8 cellular contexts compared by ENCODE assay signal in the genomic region with DNA sequence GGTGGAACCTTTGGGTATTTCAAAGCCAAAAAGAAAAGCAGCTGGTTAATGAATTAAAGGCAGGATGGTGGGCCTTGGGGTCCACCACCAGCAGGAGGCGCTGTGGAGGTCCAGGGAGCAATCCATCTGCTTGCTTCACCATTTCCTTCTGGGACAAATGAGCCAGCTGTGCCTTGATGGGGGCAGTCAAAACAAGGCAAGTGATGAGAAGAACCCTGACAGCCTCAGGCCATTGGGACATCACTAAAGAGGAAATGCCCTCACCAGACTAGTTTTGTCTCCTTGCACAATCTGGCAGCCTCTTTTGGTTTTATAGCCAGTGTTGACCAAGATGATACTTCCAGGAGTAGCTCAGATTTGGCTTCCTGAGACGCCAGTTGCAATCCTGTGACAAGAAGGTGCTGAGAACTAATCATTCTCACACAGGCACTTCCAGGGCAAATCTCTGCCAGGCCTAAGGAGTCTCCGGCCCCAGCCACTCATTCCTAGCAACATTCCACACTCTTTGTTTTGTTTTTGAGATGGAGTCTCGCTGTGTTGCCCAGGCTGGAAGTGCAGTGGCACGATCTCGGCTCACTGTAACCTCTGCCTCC. TPM values are rescaled to one million over a fixed set of nuclear protein-coding genes. Genes with fewer than 3 reads are reported as not detected.
DNase-seq lines count a peak whose midpoint lies in the region; ATAC-seq and TF ChIP-seq lines count a peak whose summit lies in the region.

No MANE protein-coding gene starts in this region.

- H3K4me1 Mint-ChIP-seq in activated T-helper 2 cell treated with anti-CD3 and anti-CD28 coated beads, Interferon-gamma antibody, Interleukin-2, Interleukin-4, amounts not matched to agents 10 μg/mL and 5 μg/mL and 100 μg/mL, durations not matched to agents 14 hours and 24 hours and 36 hours (ENCODE audit: low read depth) = no peaks in the 10 kb centered on the region

- no peak for TF ChIP-seq EP300 in transverse colon (IDR thresholded peaks at IDR 0.05; ENCODE audit: low read depth)

- H3K4me3 ChIP-seq in Peyer's patch (no peak overlapping the region), transverse colon (no peak overlapping the region)

- H3K36me3 Mint-ChIP-seq in activated T-helper 2 cell treated with anti-CD3 and anti-CD28 coated beads, Interferon-gamma antibody, Interleukin-2, Interleukin-4, amounts not matched to agents 10 μg/mL and 5 μg/mL and 100 μg/mL, durations not matched to agents 14 hours and 24 hours and 36 hours (ENCODE audit: low read depth) = no peaks in the 10 kb centered on the region

- H3K4me1 ChIP-seq in Peyer's patch = no peaks in the 10 kb centered on the region
- H3K4me1 ChIP-seq in transverse colon = peaks cover 0 to 11% (median 5%) of the 10 kb centered on the region in 4 donors

- H3K4me3 Mint-ChIP-seq in activated T-helper 2 cell treated with anti-CD3 and anti-CD28 coated beads, Interferon-gamma antibody, Interleukin-2, Interleukin-4, amounts not matched to agents 10 μg/mL and 5 μg/mL and 100 μg/mL, durations not matched to agents 14 hours and 24 hours and 36 hours (ENCODE audit: low read depth) = no peak overlapping the region

- H3K27ac Mint-ChIP-seq in activated T-helper 2 cell treated with anti-CD3 and anti-CD28 coated beads, Interferon-gamma antibody, Interleukin-2, Interleukin-4, amounts not matched to agents 10 μg/mL and 5 μg/mL and 100 μg/mL, durations not matched to agents 14 hours and 24 hours and 36 hours = no peak overlapping the region

- no peak for TF ChIP-seq POLR2A in Peyer's patch (IDR thresholded peaks at IDR 0.05)
- TF ChIP-seq POLR2A in transverse colon (IDR thresholded peaks at IDR 0.05) = no peak

- ATAC-seq in GM21529 (IDR thresholded peaks at IDR 0.05; ENCODE audit: unreplicated experiment) = peak; percentile 48
- ATAC-seq in HG02840 (IDR thresholded peaks at IDR 0.05; ENCODE audit: low FRiP score, unreplicated experiment) = no peak

- no peaks in the 10 kb centered on the region for H3K27me3 ChIP-seq in Peyer's patch
- no peaks in the 10 kb centered on the region for H3K27me3 ChIP-seq in transverse colon

- H3K9me3 Mint-ChIP-seq in activated T-helper 2 cell treated with anti-CD3 and anti-CD28 coated beads, Interferon-gamma antibody, Interleukin-2, Interleukin-4, amounts not matched to agents 10 μg/mL and 5 μg/mL and 100 μg/mL, durations not matched to agents 14 hours and 24 hours and 36 hours = no peaks in the 10 kb centered on the region

- H3K36me3 ChIP-seq in Peyer's patch (no peaks in the 10 kb centered on the region), transverse colon (no peaks in the 10 kb centered on the region)

- WGBS in transverse colon (ENCODE audit: low coverage in 1 of 2), 2 donors = 72% methylated on average over 6 of the region's 6 CpGs; no CpG with 5 or more reads in 1 of the 2 donors

- peak; percentile 58 for DNase-seq in AG08396 (ENCODE audit: low spot score)
- peak; percentile 82 to 93 (median 86) for DNase-seq in Peyer's patch
- DNase-seq in activated T-helper 2 cell treated with anti-CD3 and anti-CD28 coated beads, Interferon-gamma antibody, Interleukin-2, Interleukin-4, amounts not matched to agents 10 μg/mL and 5 μg/mL and 100 μg/mL, durations not matched to agents 14 hours and 24 hours and 36 hours (ENCODE audit: low spot score) = peak; percentile 57
- DNase-seq in germinal center (ENCODE audit: low spot score) = peak; percentile 77
- peak; percentile 34 for DNase-seq in pons (ENCODE audit: low spot score)
- peak; percentile 83 for DNase-seq in transverse colon

- no peaks in the 10 kb centered on the region for H3K27me3 Mint-ChIP-seq in activated T-helper 2 cell treated with anti-CD3 and anti-CD28 coated beads, Interferon-gamma antibody, Interleukin-2, Interleukin-4, amounts not matched to agents 10 μg/mL and 5 μg/mL and 100 μg/mL, durations not matched to agents 14 hours and 24 hours and 36 hours (ENCODE audit: low read depth)

- H3K27ac ChIP-seq in Peyer's patch (peak overlapping the region in 1 of 4 donors; percentile 13), transverse colon (no peak overlapping the region)

- intact Hi-C loops in activated T-helper 2 cell treated with anti-CD3 and anti-CD28 coated beads, Interferon-gamma antibody, Interleukin-2, Interleukin-4, amounts not matched to agents 10 μg/mL and 5 μg/mL and 100 μg/mL, durations not matched to agents 14 hours and 24 hours and 36 hours (cut with micrococcal nuclease) = loop anchor here (1.0 to 2.0 kb wide), 3 partner anchors 32 to 213 kb away; no protein-coding TSS in a partner anchor
- intact Hi-C loops in transverse colon (cut with DNase I; ENCODE audit: low total_unique reads) = no loop called here

- in situ Hi-C loops in transverse colon (cut with MboI; ENCODE audit: low pct_ligation_motif_present in 1 of 4, low pct_unique_long_range_greater_than_20kb in 1 of 4, low sequenced_read_pairs in 3 of 4) = loop anchor here in 2 of 4 donors (5.0 to 10.0 kb wide), 3 partner anchors 77 to 220 kb away; no protein-coding TSS in a partner anchor

- H3K9me3 ChIP-seq in Peyer's patch (no peaks in the 10 kb centered on the region), transverse colon (no peaks in the 10 kb centered on the region)

- TF ChIP-seq CTCF in Peyer's patch (IDR thresholded peaks at IDR 0.05) (peak; percentile 78 to 90 (median 80)), transverse colon (IDR thresholded peaks at IDR 0.05) (peak; percentile 76 to 84 (median 79))

RNA-seq across cellular contexts. Expression of a gene that starts 38.2 kb away (rescaled TPM):
- total RNA-seq in Peyer's patch = 10 to 100 TPM; 14.4 to 40.4 (median 26.2) TPM
- 48.6 and 49.6 TPM in 2 replicates for total RNA-seq in activated T-helper 2 cell treated with anti-CD3 and anti-CD28 coated beads, Interferon-gamma antibody, Interleukin-2, Interleukin-4, amounts not matched to agents 10 μg/mL and 5 μg/mL and 100 μg/mL, durations not matched to agents 14 hours and 24 hours and 36 hours
- 10 to 100 TPM in 3 of 4 donors, 1 to 10 TPM in 1; 7.9 to 48.2 (median 31.8) TPM for total RNA-seq in transverse colon

Comparison
In these comparisons a context has a peak if more than half of its experiments do, and no peak if none do; other contexts are left out.
1. DNase-seq: peak in every context shown above with its lines; median percentile 86 in Peyer's patch; 83 in transverse colon; 77 in germinal center; 58 in AG08396; 57 in activated T-helper 2 cell treated with anti-CD3 and anti-CD28 coated beads, Interferon-gamma antibody, Interleukin-2, Interleukin-4, amounts not matched to agents 10 μg/mL and 5 μg/mL and 100 μg/mL, durations not matched to agents 14 hours and 24 hours and 36 hours; 34 in pons.